In the genomic region with DNA sequence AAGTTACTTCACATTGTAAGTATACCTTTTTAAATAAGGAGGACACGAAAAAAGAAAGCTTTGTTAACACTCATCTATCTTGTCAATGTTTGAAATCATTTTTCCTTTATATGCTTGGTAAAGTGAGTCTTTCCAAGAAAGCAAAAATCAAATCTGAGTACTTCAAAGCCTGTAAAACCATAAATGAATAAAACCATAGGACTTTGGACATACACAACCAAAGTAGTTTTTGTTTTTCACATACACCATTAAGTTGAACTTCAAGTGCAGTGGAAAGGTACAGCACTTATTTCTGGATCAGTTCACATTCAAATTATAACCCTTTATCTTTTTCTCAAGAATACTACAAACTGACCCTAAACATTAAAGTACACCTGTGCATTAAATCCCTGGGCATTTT, we compare ENCODE assay signal across 29 cellular contexts.
"Had no signal": no experiment of that assay in that cellular context is flagged by ENCODE, and none has a peak within 500 bp of the region (broad histone marks: within the 10 kb centered on the region; RNA-seq: fewer than 3 reads in every experiment).

No MANE protein-coding gene starts in this region.

- H3K9me3 ChIP-seq: esophagus squamous epithelium, gastrocnemius medialis, heart right ventricle, left lung, lower lobe of right lung had no signal

- H3K4me3 Mint-ChIP-seq: endodermal cell; immature natural killer cell; mesothelial cell of epicardium; naive thymus-derived CD4-positive, alpha-beta T cell had no signal

- ATAC-seq: esophagus mucosa; gastrocnemius medialis; heart right ventricle; left lung; left ventricle myocardium superior; lower lobe of right lung; naive thymus-derived CD4-positive, alpha-beta T cell had no signal

- H3K27ac Mint-ChIP-seq: endodermal cell; immature natural killer cell; mesothelial cell of epicardium; naive thymus-derived CD4-positive, alpha-beta T cell had no signal

- H3K4me1 ChIP-seq: gastrocnemius medialis, heart right ventricle, left lung, lower lobe of right lung had no signal

- FAIRE-seq: colon, endometrium, kidney had no signal

- DNase-seq: dermis blood vessel endothelial cell; dorsolateral prefrontal cortex; effector CD4-positive, alpha-beta T cell; effector memory CD4-positive, alpha-beta T cell; endodermal cell; erythroblast; esophagus squamous epithelium; foreskin fibroblast; foreskin melanocyte; gastrocnemius medialis; glutamatergic neuron; head of caudate nucleus; heart right ventricle; hypothalamus; immature natural killer cell; islet precursor cell; kidney; kidney glomerular epithelial cell; left lung; left ventricle myocardium superior; lower lobe of right lung; mesenchymal stem cell; naive thymus-derived CD4-positive, alpha-beta T cell had no signal

- H3K27ac ChIP-seq: coronary artery, dorsolateral prefrontal cortex, epithelial cell of prostate, esophagus squamous epithelium, gastrocnemius medialis, heart right ventricle, left lung, lower lobe of right lung had no signal

- H3K4me3 ChIP-seq: coronary artery, dorsolateral prefrontal cortex, esophagus squamous epithelium, gastrocnemius medialis, heart right ventricle, left lung, lower lobe of right lung had no signal

- H3K4me1 Mint-ChIP-seq: mesothelial cell of epicardium had no signal

- H3K9me3 Mint-ChIP-seq: endodermal cell; immature natural killer cell; mesothelial cell of epicardium; naive thymus-derived CD4-positive, alpha-beta T cell had no signal

- H3K27me3 Mint-ChIP-seq: naive thymus-derived CD4-positive, alpha-beta T cell had no signal

- H3K27me3 ChIP-seq: dorsolateral prefrontal cortex, esophagus squamous epithelium, gastrocnemius medialis, heart right ventricle, left lung had no signal
